8 cellular contexts compared by ENCODE assay signal in the genomic region with DNA sequence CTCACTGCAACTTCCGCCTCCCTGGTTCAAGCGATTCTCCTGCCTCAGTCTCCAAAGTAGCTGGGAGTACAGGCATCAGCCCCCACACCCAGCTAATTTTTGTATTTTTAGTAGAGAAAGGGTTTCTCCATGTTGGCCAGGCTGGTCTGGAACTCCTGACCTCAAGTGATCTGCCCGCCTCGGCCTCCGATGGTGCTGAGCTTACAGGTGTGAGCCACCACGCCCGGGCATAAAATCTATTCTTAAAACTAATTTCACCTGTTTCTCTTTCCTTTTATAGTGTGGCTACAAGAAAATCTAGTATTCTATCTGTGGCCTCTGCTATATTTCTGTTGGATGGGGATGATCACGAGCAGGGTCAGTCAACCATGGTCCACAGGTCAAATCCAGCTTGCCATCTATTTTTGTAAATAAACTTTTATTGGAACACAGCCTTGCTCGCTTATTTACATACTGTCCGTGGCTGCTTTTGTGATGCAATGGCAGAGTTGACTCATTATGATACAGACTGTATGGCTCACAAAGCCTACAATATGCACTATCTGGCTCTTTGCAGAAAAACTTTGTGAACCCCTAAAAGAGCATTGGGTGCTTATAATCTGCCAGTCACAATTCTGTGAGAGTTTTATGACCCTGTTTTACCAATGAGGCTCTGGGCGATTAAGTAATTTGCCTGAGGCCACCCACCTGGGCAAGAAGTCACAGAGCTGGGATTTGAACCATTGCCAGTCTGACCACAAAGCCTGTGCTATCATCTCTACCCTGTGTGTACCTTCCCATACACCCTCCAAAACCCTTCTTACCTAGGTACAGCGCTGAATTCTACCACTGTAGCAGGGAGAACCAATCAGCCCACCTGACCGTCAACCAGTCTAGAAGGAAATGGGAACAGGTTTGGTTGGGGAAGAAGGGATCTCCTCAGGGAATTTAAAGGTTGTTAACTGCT. TPM values are rescaled to one million over a fixed set of nuclear protein-coding genes. Genes with fewer than 3 reads are reported as not detected.
DNase-seq lines count a peak whose midpoint lies in the region; ATAC-seq and TF ChIP-seq lines count a peak whose summit lies in the region.

No MANE protein-coding gene starts in this region.

- H3K4me2 ChIP-seq in neural progenitor cell, result no peak overlapping the region

- POLR2A ChIA-PET in AG04450 (lab: Yijun Ruan, JAX), result interaction anchor here (0.6 to 1.3 kb wide), 6 partner anchors 168 to 506 kb away, joined by 3 to 10 read pairs (median 3); no protein-coding TSS in a partner anchor

- H3K9ac ChIP-seq in neural progenitor cell, result no peak overlapping the region

- H3K9me3 Mint-ChIP-seq in effector memory CD8-positive, alpha-beta T cell, result no peaks in the 10 kb centered on the region
- no peaks in the 10 kb centered on the region for H3K9me3 Mint-ChIP-seq in neural progenitor cell

- no peak overlapping the region for H3K4me3 Mint-ChIP-seq in effector memory CD8-positive, alpha-beta T cell
- H3K4me3 Mint-ChIP-seq in neural progenitor cell, result no peak overlapping the region

- H3K9me3 ChIP-seq in AG04450 (ENCODE audit: control insufficient read depth, insufficient read depth, low read length) (no peaks in the 10 kb centered on the region), upper lobe of left lung (no peaks in the 10 kb centered on the region), neural progenitor cell (ENCODE audit: low read depth) (no peaks in the 10 kb centered on the region)

- H3K27ac Mint-ChIP-seq in effector memory CD8-positive, alpha-beta T cell, result peak overlapping the region in 1 of 2 donors; percentile 14
- no peak overlapping the region for H3K27ac Mint-ChIP-seq in neural progenitor cell

- TF ChIP-seq EP300 in upper lobe of left lung (IDR thresholded peaks at IDR 0.05), result no peak

- H3K4me1 ChIP-seq in upper lobe of left lung (peaks cover 10 to 20% (median 15%) of the 10 kb centered on the region in 4 donors), neural progenitor cell (peaks cover 6% of the 10 kb centered on the region)

- peaks cover 0 to 21% of the 10 kb centered on the region in 2 donors for H3K27me3 Mint-ChIP-seq in effector memory CD8-positive, alpha-beta T cell
- peaks cover 4% of the 10 kb centered on the region for H3K27me3 Mint-ChIP-seq in neural progenitor cell (ENCODE audit: insufficient read depth, low read depth)

- CTCF ChIA-PET in AG04450 (lab: Charles Lee), result interaction anchor here (0.6 to 7.7 kb wide), 23 partner anchors 22 to 822 kb away, joined by 3 to 140 read pairs (median 4); no protein-coding TSS in a partner anchor

- H2AFZ ChIP-seq in neural progenitor cell (replicated peaks), result no peak overlapping the region

- TF ChIP-seq POLR2A in upper lobe of left lung (IDR thresholded peaks at IDR 0.05), result no peak

- peak; percentile 84 for ATAC-seq in GM19023 (IDR thresholded peaks at IDR 0.05; ENCODE audit: unreplicated experiment)
- ATAC-seq in HG03103 (IDR thresholded peaks at IDR 0.05; ENCODE audit: low read depth, unreplicated experiment), result peak; percentile 72
- ATAC-seq in effector memory CD8-positive, alpha-beta T cell (replicated peaks), result peak; percentile 41
- peak in 1 of 2 donors; percentile 32 for ATAC-seq in upper lobe of left lung (ENCODE audit: low FRiP score in 2 of 2)

- no peak for TF ChIP-seq CTCF in AG04450 (IDR thresholded peaks at IDR 0.05; ENCODE audit: low read depth, low read length)
- TF ChIP-seq CTCF in upper lobe of left lung (IDR thresholded peaks at IDR 0.05), result no peak
- TF ChIP-seq CTCF in neural progenitor cell (IDR thresholded peaks at IDR 0.05), result no peak

- DNase-seq in AG04450 (ENCODE audit: low read depth, low spot score), result no peak
- peak; percentile 68 for DNase-seq in RPMI7951 (ENCODE audit: low read depth)
- DNase-seq in effector memory CD8-positive, alpha-beta T cell, result no peak
- DNase-seq in upper lobe of left lung, result peak in 1 of 2 donors; percentile 54
- no peak for DNase-seq in neural progenitor cell (ENCODE audit: low spot score)
- no peak for DNase-seq in DMS 273 (lab: John Stamatoyannopoulos, UW; ENCODE audit: unreplicated experiment)

- H3K4me3 ChIP-seq in AG04450 (ENCODE audit: low read depth, low read length) (no peak overlapping the region), upper lobe of left lung (peak overlapping the region in 2 of 4 donors; percentile 29 to 33), neural progenitor cell (no peak overlapping the region)

- no peaks in the 10 kb centered on the region for H3K79me2 ChIP-seq in neural progenitor cell (ENCODE audit: low read depth)

- WGBS in upper lobe of left lung, 2 donors, result 67 to 73% methylated on average over 13 of the region's 13 CpGs

- H3K27ac ChIP-seq in AG04450 (ENCODE audit: low read depth, low read length), result peak overlapping the region; percentile 54
- peak overlapping the region in 3 of 4 donors; percentile 36 to 57 (median 44) for H3K27ac ChIP-seq in upper lobe of left lung
- H3K27ac ChIP-seq in neural progenitor cell, result no peak overlapping the region

- peaks cover 4 to 8% of the 10 kb centered on the region in 2 donors for H3K4me1 Mint-ChIP-seq in effector memory CD8-positive, alpha-beta T cell (ENCODE audit: low read depth in 2 of 2)
- peaks cover 17% of the 10 kb centered on the region for H3K4me1 Mint-ChIP-seq in neural progenitor cell

- H3K36me3 Mint-ChIP-seq in effector memory CD8-positive, alpha-beta T cell (ENCODE audit: insufficient read depth), result no peaks in the 10 kb centered on the region
- no peaks in the 10 kb centered on the region for H3K36me3 Mint-ChIP-seq in neural progenitor cell

- H3F3A ChIP-seq in neural progenitor cell (ENCODE audit: low read depth), result peaks cover 9% of the 10 kb centered on the region

- H3K27me3 ChIP-seq in AG04450 (ENCODE audit: control insufficient read depth, insufficient read depth, low read length) (no peaks in the 10 kb centered on the region), upper lobe of left lung (no peaks in the 10 kb centered on the region), neural progenitor cell (no peaks in the 10 kb centered on the region)

- no peaks in the 10 kb centered on the region for H3K36me3 ChIP-seq in upper lobe of left lung
- no peaks in the 10 kb centered on the region for H3K36me3 ChIP-seq in neural progenitor cell

- no peaks in the 10 kb centered on the region for H4K20me1 ChIP-seq in neural progenitor cell (ENCODE audit: low read depth)

RNA-seq across cellular contexts. Expression of a gene that starts 28.3 kb away (rescaled TPM):
- polyA plus RNA-seq in AG04450 (2011; rRNA removed), result 0.97 and 1.1 TPM in 2 replicates
- polyA minus RNA-seq in AG04450 (2011; rRNA and poly(A)+ RNA removed), result 4.2 and 6.2 TPM in 2 replicates
- 0.39 and 0.48 TPM in 2 replicates for total RNA-seq in RPMI7951 (2014; rRNA removed; shearing (Covaris generic))
- total RNA-seq in upper lobe of left lung (1 to 10 TPM; 1.5 to 3.1 (median 2.0) TPM), neural progenitor cell (ENCODE audit: low replicate concordance) (4.2 and 4.9 TPM in 2 replicates)
